In the genomic region with DNA sequence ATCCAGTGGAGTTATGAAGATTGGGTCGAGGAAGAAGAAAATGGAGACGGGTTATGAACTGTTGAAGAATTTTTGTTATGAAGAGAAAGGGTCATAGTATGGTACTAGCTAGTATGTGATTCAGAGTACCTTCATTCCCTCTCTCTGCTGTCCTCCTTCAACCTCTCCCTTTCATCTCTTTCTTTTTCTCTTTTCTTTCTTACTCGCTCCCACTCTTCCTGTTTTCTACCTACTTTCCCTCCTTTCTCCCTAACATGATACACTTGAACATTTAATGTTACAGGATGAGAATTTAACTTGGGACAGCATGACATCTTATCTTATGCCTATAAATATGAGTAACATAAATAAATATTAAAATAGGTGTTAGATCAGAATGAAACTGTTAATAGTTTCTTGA, we compare ENCODE assay signal across 8 cellular contexts.
"Had no signal": no experiment of that assay in that cellular context is flagged by ENCODE, and none has a peak within 500 bp of the region (broad histone marks: within the 10 kb centered on the region; RNA-seq: fewer than 3 reads in every experiment).

No MANE protein-coding gene starts in this region.

- H3K4me3 ChIP-seq: GM12878 had no signal

- FAIRE-seq: G401.6, GM12878, GM12891, GM12892, GM18507, GM19239 had no signal

- DNase-seq: GDM1, GF-D8 had no signal

- ATAC-seq: GM12878 had no signal
